In the genomic region with DNA sequence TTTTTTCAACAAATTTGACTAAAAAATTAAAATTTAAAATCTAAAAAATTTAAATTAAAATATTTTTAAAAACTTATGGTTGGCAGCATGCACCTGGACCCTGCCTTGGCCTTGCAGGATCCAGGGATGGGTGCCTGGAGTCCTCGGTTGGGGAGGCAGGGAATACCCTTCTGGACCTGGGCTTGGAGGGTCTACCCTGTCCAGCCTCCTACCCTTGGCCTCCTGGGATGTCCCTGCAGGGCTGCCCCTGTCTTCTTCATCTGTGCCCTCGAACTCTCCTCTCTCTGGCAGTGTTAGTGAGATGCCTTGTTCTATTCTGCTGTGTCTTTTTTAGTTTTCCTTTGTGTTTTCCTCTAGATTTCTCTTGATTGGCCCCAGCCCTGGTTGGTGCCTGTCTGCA, we compare ENCODE assay signal across 24 cellular contexts.
"Had no signal": no experiment of that assay in that cellular context is flagged by ENCODE, and none has a peak within 500 bp of the region (broad histone marks: within the 10 kb centered on the region; RNA-seq: fewer than 3 reads in every experiment).

No MANE protein-coding gene starts in this region.

- H3K4me3 ChIP-seq: colonic mucosa, esophagus squamous epithelium, lung, ovary, psoas muscle, skin epidermis, suprapubic skin, transverse colon, vagina had no signal

- H3K27me3 Mint-ChIP-seq: stimulated activated naive CD8-positive, alpha-beta T cell treated with anti-CD3 and anti-CD28 coated beads, Interleukin-15, Interleukin-2, amounts not matched to agents 100 ng/mL and 50 ng/mL, for 24 hours had no signal

- H3K36me3 Mint-ChIP-seq: naive thymus-derived CD4-positive, alpha-beta T cell had no signal

- H3K9me3 ChIP-seq: colonic mucosa, esophagus squamous epithelium, ovary, suprapubic skin, transverse colon, vagina had no signal

- ATAC-seq: effector memory CD8-positive, alpha-beta T cell; naive thymus-derived CD4-positive, alpha-beta T cell; psoas muscle; right cardiac atrium; stimulated activated naive B cell treated with anti-CD40 and anti-IgM and Interleukin-4, amounts not matched to agents 10 μg/mL and 1 μg/mL and 100 μg/mL, for 72 hours had no signal

- H3K4me3 Mint-ChIP-seq: effector memory CD8-positive, alpha-beta T cell; memory B cell; naive thymus-derived CD4-positive, alpha-beta T cell; nephron; stimulated activated naive B cell treated with anti-CD40 and anti-IgM and Interleukin-4, amounts not matched to agents 10 μg/mL and 1 μg/mL and 100 μg/mL, for 72 hours; stimulated activated naive CD8-positive, alpha-beta T cell treated with anti-CD3 and anti-CD28 coated beads, Interleukin-15, Interleukin-2, amounts not matched to agents 100 ng/mL and 50 ng/mL, for 24 hours had no signal

- H3K36me3 ChIP-seq: colonic mucosa, esophagus squamous epithelium, ovary, suprapubic skin, transverse colon, vagina had no signal

- H3K27me3 ChIP-seq: colonic mucosa, esophagus squamous epithelium, ovary, suprapubic skin, transverse colon, vagina had no signal

- H3K27ac ChIP-seq: colonic mucosa, esophagus squamous epithelium, ovary, psoas muscle, suprapubic skin, transverse colon, vagina had no signal

- FAIRE-seq: endometrium, keratinocyte had no signal

- H3K4me1 ChIP-seq: colonic mucosa, psoas muscle had no signal

- DNase-seq: colonic mucosa; effector memory CD8-positive, alpha-beta T cell; erythroblast; esophagus squamous epithelium; foreskin melanocyte; midbrain; naive thymus-derived CD4-positive, alpha-beta T cell; occipital lobe; psoas muscle; right cardiac atrium; stimulated activated CD4-positive, alpha-beta T cell treated with anti-CD3 and anti-CD28 coated beads, Interleukin-15, amount 100 ng/mL, for 24 hours; stimulated activated CD4-positive, alpha-beta T cell treated with anti-CD3 and anti-CD28 coated beads, Interleukin-2, amount 100 ng/mL, for 48 hours; stimulated activated naive B cell treated with anti-CD40 and anti-IgM and Interleukin-4, amounts not matched to agents 10 μg/mL and 1 μg/mL and 100 μg/mL, for 72 hours; transverse colon had no signal

- H3K9me3 Mint-ChIP-seq: stimulated activated naive CD8-positive, alpha-beta T cell treated with anti-CD3 and anti-CD28 coated beads, Interleukin-15, Interleukin-2, amounts not matched to agents 100 ng/mL and 50 ng/mL, for 24 hours had no signal

- H3K27ac Mint-ChIP-seq: effector memory CD8-positive, alpha-beta T cell; memory B cell; stimulated activated naive B cell treated with anti-CD40 and anti-IgM and Interleukin-4, amounts not matched to agents 10 μg/mL and 1 μg/mL and 100 μg/mL, for 72 hours; stimulated activated naive CD8-positive, alpha-beta T cell treated with anti-CD3 and anti-CD28 coated beads, Interleukin-15, Interleukin-2, amounts not matched to agents 100 ng/mL and 50 ng/mL, for 24 hours had no signal
